Comparison of ENCODE assay signal across 1 cellular context in the genomic region with DNA sequence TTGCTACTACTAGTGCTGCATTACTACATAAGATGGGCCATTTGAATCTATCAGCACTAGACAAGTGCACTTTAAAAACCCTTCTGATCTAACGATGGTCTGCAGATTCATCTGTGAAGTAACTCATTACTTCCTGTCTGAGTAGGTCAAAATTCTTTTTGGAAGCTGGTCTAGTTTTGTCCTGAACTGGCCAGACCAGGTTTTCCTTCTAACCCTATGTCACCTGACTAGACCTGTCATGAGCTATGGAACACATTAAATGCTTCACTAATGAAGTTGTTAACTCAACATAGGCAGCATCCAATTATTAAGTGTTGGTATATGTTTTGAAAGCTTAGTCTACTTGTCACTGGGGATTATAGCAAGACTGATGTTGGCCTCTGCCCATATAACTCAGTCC.
TF ChIP-seq lines count a peak whose summit lies in the region.

No MANE protein-coding gene starts in this region.

TF ChIP-seq in WTC11, 78 proteins besides CTCF, POLR2A, EP300 and RAD21 (continued from another document):
- TF ChIP-seq PRDM15 (CRISPR knock-in tag; IDR thresholded peaks at IDR 0.05) = peak; percentile 66; the same call in 1 of the 2 replicates
- TF ChIP-seq, protein P1, sequence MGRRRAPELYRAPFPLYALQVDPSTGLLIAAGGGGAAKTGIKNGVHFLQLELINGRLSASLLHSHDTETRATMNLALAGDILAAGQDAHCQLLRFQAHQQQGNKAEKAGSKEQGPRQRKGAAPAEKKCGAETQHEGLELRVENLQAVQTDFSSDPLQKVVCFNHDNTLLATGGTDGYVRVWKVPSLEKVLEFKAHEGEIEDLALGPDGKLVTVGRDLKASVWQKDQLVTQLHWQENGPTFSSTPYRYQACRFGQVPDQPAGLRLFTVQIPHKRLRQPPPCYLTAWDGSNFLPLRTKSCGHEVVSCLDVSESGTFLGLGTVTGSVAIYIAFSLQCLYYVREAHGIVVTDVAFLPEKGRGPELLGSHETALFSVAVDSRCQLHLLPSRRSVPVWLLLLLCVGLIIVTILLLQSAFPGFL (CRISPR knock-in tag; IDR thresholded peaks at IDR 0.05; ENCODE audit: borderline replicate concordance) = no peak
- peak; percentile 6; the same call in 1 of the 2 replicates for TF ChIP-seq USF2 (CRISPR knock-in tag; IDR thresholded peaks at IDR 0.05)
TF ChIP-seq in WTC11: peak in this region for 2.
